Comparison of ENCODE assay signal across 21 cellular contexts in the genomic region with DNA sequence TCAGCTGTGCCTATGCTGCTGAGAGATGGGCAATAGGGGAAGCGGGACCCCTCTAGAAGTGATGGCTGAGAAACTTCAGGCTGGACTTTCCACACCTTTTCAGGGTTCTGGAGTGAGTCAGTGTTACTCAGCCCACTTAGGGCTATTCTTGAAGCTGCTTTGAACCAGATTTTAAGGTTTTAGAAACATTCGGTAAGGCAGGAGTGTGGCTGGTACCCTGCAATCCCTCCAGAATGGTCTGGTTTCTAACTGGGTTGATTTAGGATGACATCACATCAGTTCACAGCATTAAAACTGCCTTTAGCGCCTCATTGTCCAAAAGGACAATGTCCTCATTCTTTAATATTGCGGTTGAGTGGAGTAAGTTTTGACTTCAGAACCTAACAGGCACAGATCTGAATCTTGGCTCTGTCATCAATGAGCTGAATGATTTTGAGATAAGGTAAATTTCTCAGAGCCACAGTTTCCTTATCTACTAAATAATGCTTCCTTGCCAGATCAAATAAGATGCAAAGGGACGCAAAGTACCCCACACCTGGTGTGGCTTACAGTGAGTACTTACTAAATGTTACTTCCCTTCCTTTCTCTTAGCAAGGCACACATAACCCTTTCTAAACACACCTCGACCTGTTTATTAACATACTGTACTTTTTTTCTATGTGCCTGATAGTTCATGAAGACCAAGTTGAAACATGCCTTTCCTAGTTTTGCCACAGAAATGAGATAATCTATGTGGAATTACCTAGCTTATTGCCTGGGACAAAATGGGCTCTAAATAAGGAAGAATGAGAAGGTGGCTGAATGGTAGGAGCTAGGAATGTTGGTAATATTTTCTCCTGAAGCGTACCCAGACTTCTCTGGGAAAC.
DNase-seq lines count a peak whose midpoint lies in the region; ATAC-seq and TF ChIP-seq lines count a peak whose summit lies in the region.
"Had no signal": no experiment of that assay in that cellular context is flagged by ENCODE, and none has a peak within 500 bp of the region (broad histone marks: within the 10 kb centered on the region; RNA-seq: fewer than 3 reads in every experiment).

No MANE protein-coding gene starts in this region.

- DNase-seq in SK-MEL-5 (ENCODE audit: low read depth, low spot score) (peak; percentile 52), epithelial cell of esophagus (ENCODE audit: low read depth) (peak; percentile 74), pons (ENCODE audit: low spot score) (peak; percentile 29), GM13976 (ENCODE audit: low spot score) (no peak), SKM-1 (lab: John Stamatoyannopoulos, UW; ENCODE audit: unreplicated experiment) (no peak)
- DNase-seq in activated CD4-positive, alpha-beta T cell treated with anti-CD3 and anti-CD28 coated beads, Interleukin-2, amount 10 ng/mL, durations not matched to agents 24 days and 14 days, result no peak
- DNase-seq: AML-193; DND-41; hypothalamus; naive thymus-derived CD4-positive, alpha-beta T cell; NCI-H146; NCI-H2171; NCI-H524 treated with DMSO at 0.1 percent for 48 hours; ovary; stimulated activated CD4-positive, alpha-beta T cell treated with anti-CD3 and anti-CD28 coated beads, Interleukin-2, amount 100 ng/mL, for 24 hours; stimulated activated naive CD4-positive, alpha-beta T cell had no signal

- no peak for TF ChIP-seq CTCF in C4-2B (conservative IDR thresholded peaks at IDR 0.05)
- no peak for TF ChIP-seq CTCF in epithelial cell of esophagus (IDR thresholded peaks at IDR 0.05; ENCODE audit: insufficient read depth, low read depth, low read length, missing control alignments)
- no peak for TF ChIP-seq CTCF in GM13976 (IDR thresholded peaks at IDR 0.05; ENCODE audit: borderline replicate concordance, control extremely low read depth, extremely low read depth, insufficient read depth, missing control alignments)

- no peak overlapping the region for H3K27ac Mint-ChIP-seq in activated CD4-positive, alpha-beta T cell treated with anti-CD3 and anti-CD28 coated beads, Interleukin-2, amount 10 ng/mL, durations not matched to agents 24 days and 14 days
- H3K27ac Mint-ChIP-seq: naive thymus-derived CD4-positive, alpha-beta T cell; type B pancreatic cell had no signal

- intact Hi-C loops in activated CD4-positive, alpha-beta T cell treated with anti-CD3 and anti-CD28 coated beads, Interleukin-2, amount 10 ng/mL, durations not matched to agents 24 days and 14 days (cut with micrococcal nuclease), result no loop called here

- no peak overlapping the region for H3K4me3 Mint-ChIP-seq in activated CD4-positive, alpha-beta T cell treated with anti-CD3 and anti-CD28 coated beads, Interleukin-2, amount 10 ng/mL, durations not matched to agents 24 days and 14 days
- H3K4me3 Mint-ChIP-seq: naive thymus-derived CD4-positive, alpha-beta T cell; type B pancreatic cell had no signal

- no peak overlapping the region for H3K4me3 ChIP-seq in epithelial cell of esophagus (ENCODE audit: low read length)
- H3K4me3 ChIP-seq: ovary had no signal

- no peaks in the 10 kb centered on the region for H3K9me3 Mint-ChIP-seq in activated CD4-positive, alpha-beta T cell treated with anti-CD3 and anti-CD28 coated beads, Interleukin-2, amount 10 ng/mL, durations not matched to agents 24 days and 14 days
- H3K9me3 Mint-ChIP-seq: naive thymus-derived CD4-positive, alpha-beta T cell; type B pancreatic cell had no signal

- peaks cover 5% of the 10 kb centered on the region for H3K27me3 Mint-ChIP-seq in activated CD4-positive, alpha-beta T cell treated with anti-CD3 and anti-CD28 coated beads, Interleukin-2, amount 10 ng/mL, durations not matched to agents 24 days and 14 days
- H3K27me3 Mint-ChIP-seq: type B pancreatic cell had no signal

- H3K36me3 Mint-ChIP-seq in activated CD4-positive, alpha-beta T cell treated with anti-CD3 and anti-CD28 coated beads, Interleukin-2, amount 10 ng/mL, durations not matched to agents 24 days and 14 days (ENCODE audit: low read depth), result no peaks in the 10 kb centered on the region
- H3K36me3 Mint-ChIP-seq: naive thymus-derived CD4-positive, alpha-beta T cell; type B pancreatic cell had no signal

- in situ Hi-C loops in SK-MEL-5 (cut with HindIII; ENCODE audit: low pct_unique_long_range_greater_than_20kb, low sequenced_read_pairs) (no loop called here), GM13976 (cut with MboI; ENCODE audit: low sequenced_read_pairs, unreplicated experiment) (no loop called here)

- ATAC-seq in HG02840 (IDR thresholded peaks at IDR 0.05; ENCODE audit: low FRiP score, unreplicated experiment), result no peak
- ATAC-seq: HepG2; naive thymus-derived CD4-positive, alpha-beta T cell had no signal

- H3K27ac ChIP-seq in C4-2B, result peak overlapping the region; percentile 60; the same call in 1 of the 2 replicates
- H3K27ac ChIP-seq: 22Rv1, ovary had no signal

- H3K4me1 Mint-ChIP-seq in activated CD4-positive, alpha-beta T cell treated with anti-CD3 and anti-CD28 coated beads, Interleukin-2, amount 10 ng/mL, durations not matched to agents 24 days and 14 days, result no peaks in the 10 kb centered on the region
- H3K4me1 Mint-ChIP-seq: naive thymus-derived CD4-positive, alpha-beta T cell had no signal

Comparison
In these comparisons a context has a peak if more than half of its experiments do, and no peak if none do; other contexts are left out.
1. DNase-seq: peak in SK-MEL-5 (single experiment), epithelial cell of esophagus (single experiment) and pons (single experiment); none in GM13976 (single experiment), SKM-1 (single experiment) and activated CD4-positive, alpha-beta T cell treated with anti-CD3 and anti-CD28 coated beads, Interleukin-2, amount 10 ng/mL, durations not matched to agents 24 days and 14 days (single experiment).